ENCODE assay signal across 15 cellular contexts in genomic region chr1:2549367-2550011, GRCh38. TPM values are rescaled to one million over a fixed set of nuclear protein-coding genes. Genes with fewer than 3 reads are reported as not detected.
DNase-seq lines count a peak whose midpoint lies in the region; ATAC-seq, FAIRE-seq and TF ChIP-seq lines count a peak whose summit lies in the region.
"Not testable (repeated sequence)": the region's sequence is repeated elsewhere in the genome, so short reads cannot be mapped to it uniquely, and the experiment has no call there.
"Had no signal": no experiment of that assay in that cellular context is flagged by ENCODE, and none has a peak within 500 bp of the region (broad histone marks: within the 10 kb centered on the region; RNA-seq: fewer than 3 reads in every experiment).

No MANE protein-coding gene starts in this region.

- not testable (repeated sequence) for TF ChIP-seq RAD21 in HepG2 (CRISPR knock-in tag; IDR thresholded peaks at IDR 0.05)

- POLR2A ChIA-PET in HepG2 (lab: Yijun Ruan, JAX), result interaction anchor here (1.6 to 2.6 kb wide), 2 partner anchors 12 to 136 kb away, joined by 4 to 16 read pairs; partner anchors contain the start of gene PEX10

- peak overlapping the region; percentile 94 for H3K27ac ChIP-seq in BLaER1
- peak overlapping the region; percentile 91 for H3K27ac ChIP-seq in HL-60 (replicated peaks)
- H3K27ac ChIP-seq in VCaP, result peak overlapping the region; percentile 99
- peak overlapping the region; percentile 98 for H3K27ac ChIP-seq in duodenal mucosa (ENCODE audit: low read depth, low read length)
- not testable (repeated sequence) for H3K27ac ChIP-seq in HepG2 (ENCODE audit: extremely low read length, insufficient read depth, low read length)
- peak overlapping the region; percentile 44 to 61 for H3K27ac ChIP-seq in ovary
- peak overlapping the region; percentile 94 for H3K27ac ChIP-seq in substantia nigra (ENCODE audit: low read depth, low read length, poor library complexity, severe bottlenecking)

- 83% methylated on average over 14 of the region's 28 CpGs for WGBS in HepG2 (ENCODE audit: low lambda C conversion rate)
- WGBS in ovary, 3 donors, result 81 to 87% (median 82%) methylated on average over 24 to 25 of the region's 28 CpGs

- not testable (repeated sequence) for H4K20me1 ChIP-seq in BLaER1; HepG2 (ENCODE audit: insufficient read depth, low read length)

- H2AFZ ChIP-seq in HepG2 (ENCODE audit: low read length), result not testable (repeated sequence)

- H3K79me2 ChIP-seq in HepG2 (ENCODE audit: insufficient read depth, low read length), result not testable (repeated sequence)

- H3K27me3 ChIP-seq in BLaER1; HL-60 (ENCODE audit: insufficient read depth, poor library complexity, severe bottlenecking); duodenal mucosa (ENCODE audit: control insufficient read depth in 1 of 2, insufficient read depth in 2 of 2, low read length in 2 of 2); HepG2 (ENCODE audit: control insufficient read depth in 1 of 2, insufficient read depth in 2 of 2, low read length in 2 of 2); ovary: not testable (repeated sequence)

- not testable (repeated sequence) for H3K27me3 Mint-ChIP-seq in activated naive CD8-positive, alpha-beta T cell treated with anti-CD3 and anti-CD28 coated beads for 36 hours

- CTCF ChIA-PET in HepG2 (lab: Yijun Ruan, JAX; ENCODE audit: low intra/inter-chr PET ratio, low total read pairs), result not testable (repeated sequence)

- not testable (repeated sequence) for DNase-seq in HL-60 (ENCODE audit: low read depth in 1 of 2, low spot score in 1 of 2); activated naive CD8-positive, alpha-beta T cell treated with anti-CD3 and anti-CD28 coated beads for 36 hours; HepG2 (ENCODE audit: low spot score); ovary; substantia nigra (lab: John Stamatoyannopoulos, UW)

- H3K4me2 ChIP-seq in BLaER1 (peak overlapping the region; percentile 88), HepG2 (ENCODE audit: low read depth, low read length) (peak overlapping the region; percentile 85; the same call in 1 of the 2 replicates)

- H3K4me3 Mint-ChIP-seq in activated naive CD8-positive, alpha-beta T cell treated with anti-CD3 and anti-CD28 coated beads for 36 hours, result peak overlapping the region; percentile 83

- ATAC-seq in HepG2, result not testable (repeated sequence)

- H3K4me1 ChIP-seq in BLaER1, result peaks cover 90% of the 10 kb centered on the region
- H3K4me1 ChIP-seq in duodenal mucosa (ENCODE audit: control insufficient read depth in 1 of 2, insufficient read depth in 2 of 2, low read length in 2 of 2), result peaks cover 29 to 52% of the 10 kb centered on the region in 2 donors
- H3K4me1 ChIP-seq in HepG2 (ENCODE audit: insufficient read depth, low read length), result peaks cover 59% of the 10 kb centered on the region
- H3K4me1 ChIP-seq in ovary (ENCODE audit: insufficient read depth), result peaks cover 20% of the 10 kb centered on the region

- H3K9ac ChIP-seq in BLaER1 (peak overlapping the region; percentile 72), duodenal mucosa (ENCODE audit: low read depth in 1 of 2, low read length in 2 of 2) (peak overlapping the region; percentile 60 to 82), HepG2 (ENCODE audit: insufficient read depth, low read depth, low read length) (peak overlapping the region; percentile 64; the same call in 1 of the 2 replicates)

- peak overlapping the region; percentile 97 for H3K27ac Mint-ChIP-seq in activated naive CD8-positive, alpha-beta T cell treated with anti-CD3 and anti-CD28 coated beads for 36 hours

- H3K4me1 Mint-ChIP-seq in activated naive CD8-positive, alpha-beta T cell treated with anti-CD3 and anti-CD28 coated beads for 36 hours, result peaks cover 24% of the 10 kb centered on the region

- TF ChIP-seq CTCF in HL-60 (IDR thresholded peaks at IDR 0.05; ENCODE audit: insufficient read depth, low read length); VCaP (conservative IDR thresholded peaks at IDR 0.05); HepG2 (CRISPR knock-in tag; IDR thresholded peaks at IDR 0.05); ovary (IDR thresholded peaks at IDR 0.05): not testable (repeated sequence)

- not testable (repeated sequence) for BruUV-seq in HepG2 (replicated peaks; lab: Mats Ljungman, UMichigan)

- not testable (repeated sequence) for H3K36me3 ChIP-seq in BLaER1; duodenal mucosa (ENCODE audit: control insufficient read depth in 1 of 2, insufficient read depth in 2 of 2, low read length in 2 of 2); HepG2 (replicated peaks in 1 of 2; ENCODE audit: control insufficient read depth in 1 of 2, insufficient read depth in 2 of 2, low read length in 2 of 2); ovary

- H3K4me3 ChIP-seq in BLaER1 (peak overlapping the region; percentile 67), duodenal mucosa (ENCODE audit: low read depth in 1 of 2, low read length in 2 of 2) (peak overlapping the region; percentile 28 to 40), HepG2 (replicated peaks in 1 of 3; ENCODE audit: insufficient read depth in 1 of 3, low read depth in 2 of 3, low read length in 3 of 3) (peak overlapping the region in 1 of 3 experiments; percentile 80; a peak in 1 of 6 replicates)
- not testable (repeated sequence) for H3K4me3 ChIP-seq in HL-60 (replicated peaks; ENCODE audit: insufficient read depth, low read length); ovary

- intact Hi-C loops in HepG2 (cut with micrococcal nuclease; ENCODE audit: unreplicated experiment), result not testable (repeated sequence)
- intact Hi-C loops in ovary (cut with DNase I), result loop anchor here (5.0 to 10.0 kb wide), 3 partner anchors 132 to 1645 kb away; no protein-coding TSS in a partner anchor

- not testable (repeated sequence) for H3K9me3 ChIP-seq in BLaER1; duodenal mucosa (ENCODE audit: control insufficient read depth in 1 of 2, low read length in 2 of 2); HepG2 (ENCODE audit: low read length); ovary

- not testable (repeated sequence) for H3K9me3 Mint-ChIP-seq in activated naive CD8-positive, alpha-beta T cell treated with anti-CD3 and anti-CD28 coated beads for 36 hours

- not testable (repeated sequence) for FAIRE-seq in HepG2 (lab: Jason Lieb, UNC)

- TF ChIP-seq EP300 in HepG2 (IDR thresholded peaks at IDR 0.05; ENCODE audit: low read depth in 2 of 2, low read length in 2 of 2); HepG2 (CRISPR knock-in tag; IDR thresholded peaks at IDR 0.05; ENCODE audit: borderline replicate concordance); ovary (IDR thresholded peaks at IDR 0.05): not testable (repeated sequence)

- H3K36me3 Mint-ChIP-seq in activated naive CD8-positive, alpha-beta T cell treated with anti-CD3 and anti-CD28 coated beads for 36 hours, result not testable (repeated sequence)

- not testable (repeated sequence) for TF ChIP-seq POLR2A in HepG2 (IDR thresholded peaks at IDR 0.05; ENCODE audit: insufficient read depth in 1 of 2, low read depth in 2 of 2, low read length in 2 of 2); ovary (IDR thresholded peaks at IDR 0.05)

- in situ Hi-C loops in HepG2 (cut with HindIII; ENCODE audit: extremely low pct_ligation_motif_present, low pct_unique_long_range_greater_than_20kb), result loop anchor here (5.0 kb wide), 1 partner anchor 137 kb away; the partner anchor contains the start of gene PEX10

RNA-seq across cellular contexts. Expression of gene TNFRSF14, which starts 6.7 kb away (rescaled TPM):
- total RNA-seq in activated naive CD8-positive, alpha-beta T cell treated with anti-CD3 and anti-CD28 coated beads for 36 hours, result 100 to 1,000 TPM in 1 of 2 experiments, 10 to 100 TPM in 1; 99.6 to 104 TPM
- total RNA-seq in HepG2 (2016; rRNA removed; fragmentation: Illumina TruSeq; extraction: Trizol), result 6.2 and 11.9 TPM in 2 replicates
- 7.1 and 8.0 TPM in 2 replicates for total RNA-seq in HepG2 (2016; cell fraction: cytosol; rRNA removed; fragmentation: Illumina TruSeq; extraction: Trizol; ENCODE audit: low read depth)
- 5.5 and 13.2 TPM in 2 replicates for total RNA-seq in HepG2 (2016; cell fraction: insoluble cytoplasmic fraction; rRNA removed; fragmentation: Illumina TruSeq; extraction: Trizol)
- 10.5 and 12.4 TPM in 2 replicates for total RNA-seq in HepG2 (2016; cell fraction: membrane; rRNA removed; fragmentation: Illumina TruSeq; extraction: Trizol)
- total RNA-seq in HepG2 (2016; cell fraction: nucleus; rRNA removed; fragmentation: Illumina TruSeq; extraction: Trizol), result 11.2 and 11.3 TPM in 2 replicates
- 49.9 and 70.7 TPM in 2 replicates for polyA plus RNA-seq in HepG2 (2011; rRNA removed)
- polyA plus RNA-seq in HepG2 (2011; cell fraction: cytosol; rRNA removed), result 24.2 and 35.1 TPM in 2 replicates
- 534 and 601 TPM in 2 replicates for polyA plus RNA-seq in HepG2 (2011; cell fraction: nucleus; rRNA removed)
- 20.3 and 22.1 TPM in 2 replicates for polyA plus RNA-seq in HepG2 (2012)
- polyA plus RNA-seq in HepG2 (2016; cell fraction: cytosol; fragmentation: Illumina TruSeq; extraction: Trizol; ENCODE audit: low read depth), result 6.2 and 6.4 TPM in 2 replicates
- 5.6 and 7.2 TPM in 2 replicates for polyA plus RNA-seq in HepG2 (2016; cell fraction: insoluble cytoplasmic fraction; fragmentation: Illumina TruSeq; extraction: Trizol; ENCODE audit: low read depth)
- polyA plus RNA-seq in HepG2 (2016; cell fraction: membrane; fragmentation: Illumina TruSeq; extraction: Trizol; ENCODE audit: low read depth), result 9.0 and 10.4 TPM in 2 replicates
- 35.7 and 39.2 TPM in 2 replicates for polyA plus RNA-seq in HepG2 (2016; cell fraction: nucleus; fragmentation: Illumina TruSeq; extraction: Trizol; ENCODE audit: insufficient read depth, low read depth)
- polyA minus RNA-seq in HepG2 (2011; rRNA and poly(A)+ RNA removed; ENCODE audit: low replicate concordance), result 0.61 and 40.6 TPM in 2 replicates
- 12.6 and 13.8 TPM in 2 replicates for polyA minus RNA-seq in HepG2 (2011; cell fraction: cytosol; rRNA and poly(A)+ RNA removed)
- polyA minus RNA-seq in HepG2 (2011; cell fraction: nucleus; rRNA and poly(A)+ RNA removed), result 32.2 and 34.3 TPM in 2 replicates
- total RNA-seq in ovary, result 10 to 100 TPM; 33.3 to 78.5 (median 60.5) TPM
- polyA plus RNA-seq in ovary, result 10 to 100 TPM in 1 of 2 donors, 1 to 10 TPM in 1; 4.3 to 57.6 TPM

RNA-seq across cellular contexts. Expression of gene HES5, which starts 19.4 kb away (rescaled TPM):
- total RNA-seq in activated naive CD8-positive, alpha-beta T cell treated with anti-CD3 and anti-CD28 coated beads for 36 hours, result under 1 TPM in 1 of 2 experiments, not detected in 1; 0.28 TPM
- not detected in 2 replicates for total RNA-seq in HepG2 (2016; rRNA removed; fragmentation: Illumina TruSeq; extraction: Trizol)
- not detected in 2 replicates for total RNA-seq in HepG2 (2016; cell fraction: cytosol; rRNA removed; fragmentation: Illumina TruSeq; extraction: Trizol; ENCODE audit: low read depth)
- not detected in 2 replicates for total RNA-seq in HepG2 (2016; cell fraction: insoluble cytoplasmic fraction; rRNA removed; fragmentation: Illumina TruSeq; extraction: Trizol)
- not detected in 2 replicates for total RNA-seq in HepG2 (2016; cell fraction: membrane; rRNA removed; fragmentation: Illumina TruSeq; extraction: Trizol)
- not detected in 2 replicates for total RNA-seq in HepG2 (2016; cell fraction: nucleus; rRNA removed; fragmentation: Illumina TruSeq; extraction: Trizol)
- polyA plus RNA-seq in HepG2 (2011; rRNA removed), result 0.05 TPM in 1 of 2 replicates, not detected in the other
- polyA plus RNA-seq in HepG2 (2011; cell fraction: cytosol; rRNA removed), result not detected in 2 replicates
- not detected in 2 replicates for polyA plus RNA-seq in HepG2 (2011; cell fraction: nucleus; rRNA removed)
- polyA plus RNA-seq in HepG2 (2012), result not detected in 2 replicates
- not detected in 2 replicates for polyA plus RNA-seq in HepG2 (2016; cell fraction: cytosol; fragmentation: Illumina TruSeq; extraction: Trizol; ENCODE audit: low read depth)
- polyA plus RNA-seq in HepG2 (2016; cell fraction: insoluble cytoplasmic fraction; fragmentation: Illumina TruSeq; extraction: Trizol; ENCODE audit: low read depth), result not detected in 2 replicates
- polyA plus RNA-seq in HepG2 (2016; cell fraction: membrane; fragmentation: Illumina TruSeq; extraction: Trizol; ENCODE audit: low read depth), result not detected in 2 replicates
- polyA plus RNA-seq in HepG2 (2016; cell fraction: nucleus; fragmentation: Illumina TruSeq; extraction: Trizol; ENCODE audit: insufficient read depth, low read depth), result not detected in 2 replicates
- not detected in 2 replicates for polyA minus RNA-seq in HepG2 (2011; rRNA and poly(A)+ RNA removed; ENCODE audit: low replicate concordance)
- not detected in 2 replicates for polyA minus RNA-seq in HepG2 (2011; cell fraction: cytosol; rRNA and poly(A)+ RNA removed)
- not detected in 2 replicates for polyA minus RNA-seq in HepG2 (2011; cell fraction: nucleus; rRNA and poly(A)+ RNA removed)
- under 1 TPM in 3 of 7 donors, not detected in 4; 0.25 to 0.53 (median 0.31) TPM for total RNA-seq in ovary
- polyA plus RNA-seq in ovary, result under 1 TPM; 0.13 to 0.36 TPM
- total RNA-seq: Caco-2, epithelial cell of proximal tubule, G401, HT1080, NCI-H460, SK-MEL-5 had no signal
- polyA plus RNA-seq: A549 had no signal

RNA-seq across cellular contexts. Expression of gene PANK4, which starts 23.1 kb away (rescaled TPM):
- 10 to 100 TPM; 29.8 to 34.3 TPM for total RNA-seq in activated naive CD8-positive, alpha-beta T cell treated with anti-CD3 and anti-CD28 coated beads for 36 hours
- 9.2 and 19.3 TPM in 2 replicates for total RNA-seq in HepG2 (2016; rRNA removed; fragmentation: Illumina TruSeq; extraction: Trizol)
- 15.2 and 19.7 TPM in 2 replicates for total RNA-seq in HepG2 (2016; cell fraction: cytosol; rRNA removed; fragmentation: Illumina TruSeq; extraction: Trizol; ENCODE audit: low read depth)
- 9.5 and 17.6 TPM in 2 replicates for total RNA-seq in HepG2 (2016; cell fraction: insoluble cytoplasmic fraction; rRNA removed; fragmentation: Illumina TruSeq; extraction: Trizol)
- 5.3 and 5.7 TPM in 2 replicates for total RNA-seq in HepG2 (2016; cell fraction: membrane; rRNA removed; fragmentation: Illumina TruSeq; extraction: Trizol)
- 19.2 TPM in 2 replicates for total RNA-seq in HepG2 (2016; cell fraction: nucleus; rRNA removed; fragmentation: Illumina TruSeq; extraction: Trizol)
- 17.2 and 17.4 TPM in 2 replicates for polyA plus RNA-seq in HepG2 (2011; rRNA removed)
- 7.9 and 10.5 TPM in 2 replicates for polyA plus RNA-seq in HepG2 (2011; cell fraction: cytosol; rRNA removed)
- polyA plus RNA-seq in HepG2 (2011; cell fraction: nucleus; rRNA removed), result 84.3 and 91.7 TPM in 2 replicates
- 11.1 and 12.3 TPM in 2 replicates for polyA plus RNA-seq in HepG2 (2012)
- 0.83 and 1.3 TPM in 2 replicates for polyA plus RNA-seq in HepG2 (2016; cell fraction: cytosol; fragmentation: Illumina TruSeq; extraction: Trizol; ENCODE audit: low read depth)
- polyA plus RNA-seq in HepG2 (2016; cell fraction: insoluble cytoplasmic fraction; fragmentation: Illumina TruSeq; extraction: Trizol; ENCODE audit: low read depth), result 6.9 and 9.3 TPM in 2 replicates
- 1.5 and 2.2 TPM in 2 replicates for polyA plus RNA-seq in HepG2 (2016; cell fraction: membrane; fragmentation: Illumina TruSeq; extraction: Trizol; ENCODE audit: low read depth)
- 33.9 and 43.9 TPM in 2 replicates for polyA plus RNA-seq in HepG2 (2016; cell fraction: nucleus; fragmentation: Illumina TruSeq; extraction: Trizol; ENCODE audit: insufficient read depth, low read depth)
- 27.8 and 43.6 TPM in 2 replicates for polyA minus RNA-seq in HepG2 (2011; rRNA and poly(A)+ RNA removed; ENCODE audit: low replicate concordance)
- 14.8 and 18.2 TPM in 2 replicates for polyA minus RNA-seq in HepG2 (2011; cell fraction: cytosol; rRNA and poly(A)+ RNA removed)
- polyA minus RNA-seq in HepG2 (2011; cell fraction: nucleus; rRNA and poly(A)+ RNA removed), result 56.7 and 65.1 TPM in 2 replicates
- total RNA-seq in ovary, result 10 to 100 TPM; 19.7 to 33.3 (median 29.1) TPM
- 10 to 100 TPM; 14.7 to 17.1 TPM for polyA plus RNA-seq in ovary

RNA-seq across cellular contexts. Expression of gene PRXL2B, which starts 37.1 kb away (rescaled TPM):
- total RNA-seq in activated naive CD8-positive, alpha-beta T cell treated with anti-CD3 and anti-CD28 coated beads for 36 hours, result 10 to 100 TPM; 42.2 to 43.2 TPM
- total RNA-seq in HepG2 (2016; rRNA removed; fragmentation: Illumina TruSeq; extraction: Trizol) (14.1 and 16.8 TPM in 2 replicates), ovary (10 to 100 TPM in 6 of 7 donors, 1 to 10 TPM in 1; 3.2 to 34.1 (median 20.2) TPM)
- total RNA-seq in HepG2 (2016; cell fraction: cytosol; rRNA removed; fragmentation: Illumina TruSeq; extraction: Trizol; ENCODE audit: low read depth), result 3.3 and 4.6 TPM in 2 replicates
- total RNA-seq in HepG2 (2016; cell fraction: insoluble cytoplasmic fraction; rRNA removed; fragmentation: Illumina TruSeq; extraction: Trizol), result 14.4 and 15.6 TPM in 2 replicates
- total RNA-seq in HepG2 (2016; cell fraction: membrane; rRNA removed; fragmentation: Illumina TruSeq; extraction: Trizol), result 9.8 and 9.9 TPM in 2 replicates
- total RNA-seq in HepG2 (2016; cell fraction: nucleus; rRNA removed; fragmentation: Illumina TruSeq; extraction: Trizol), result 8.9 and 10.7 TPM in 2 replicates
- polyA plus RNA-seq in HepG2 (2011; rRNA removed) (22.1 and 29.5 TPM in 2 replicates), ovary (1 to 10 TPM; 7.0 to 9.6 TPM)
- 24.7 and 29.1 TPM in 2 replicates for polyA plus RNA-seq in HepG2 (2011; cell fraction: cytosol; rRNA removed)
- polyA plus RNA-seq in HepG2 (2011; cell fraction: nucleus; rRNA removed), result 72.9 and 75.2 TPM in 2 replicates
- 22.4 and 26.9 TPM in 2 replicates for polyA plus RNA-seq in HepG2 (2012)
- polyA plus RNA-seq in HepG2 (2016; cell fraction: cytosol; fragmentation: Illumina TruSeq; extraction: Trizol; ENCODE audit: low read depth), result 4.6 and 4.8 TPM in 2 replicates
- 20.7 and 24.0 TPM in 2 replicates for polyA plus RNA-seq in HepG2 (2016; cell fraction: insoluble cytoplasmic fraction; fragmentation: Illumina TruSeq; extraction: Trizol; ENCODE audit: low read depth)
- polyA plus RNA-seq in HepG2 (2016; cell fraction: membrane; fragmentation: Illumina TruSeq; extraction: Trizol; ENCODE audit: low read depth), result 11.7 and 12.0 TPM in 2 replicates
- 24.3 and 25.8 TPM in 2 replicates for polyA plus RNA-seq in HepG2 (2016; cell fraction: nucleus; fragmentation: Illumina TruSeq; extraction: Trizol; ENCODE audit: insufficient read depth, low read depth)
- 3.8 and 32.9 TPM in 2 replicates for polyA minus RNA-seq in HepG2 (2011; rRNA and poly(A)+ RNA removed; ENCODE audit: low replicate concordance)
- polyA minus RNA-seq in HepG2 (2011; cell fraction: cytosol; rRNA and poly(A)+ RNA removed), result 16.2 and 16.4 TPM in 2 replicates
- polyA minus RNA-seq in HepG2 (2011; cell fraction: nucleus; rRNA and poly(A)+ RNA removed), result 5.8 and 7.5 TPM in 2 replicates
